In the genomic region with DNA sequence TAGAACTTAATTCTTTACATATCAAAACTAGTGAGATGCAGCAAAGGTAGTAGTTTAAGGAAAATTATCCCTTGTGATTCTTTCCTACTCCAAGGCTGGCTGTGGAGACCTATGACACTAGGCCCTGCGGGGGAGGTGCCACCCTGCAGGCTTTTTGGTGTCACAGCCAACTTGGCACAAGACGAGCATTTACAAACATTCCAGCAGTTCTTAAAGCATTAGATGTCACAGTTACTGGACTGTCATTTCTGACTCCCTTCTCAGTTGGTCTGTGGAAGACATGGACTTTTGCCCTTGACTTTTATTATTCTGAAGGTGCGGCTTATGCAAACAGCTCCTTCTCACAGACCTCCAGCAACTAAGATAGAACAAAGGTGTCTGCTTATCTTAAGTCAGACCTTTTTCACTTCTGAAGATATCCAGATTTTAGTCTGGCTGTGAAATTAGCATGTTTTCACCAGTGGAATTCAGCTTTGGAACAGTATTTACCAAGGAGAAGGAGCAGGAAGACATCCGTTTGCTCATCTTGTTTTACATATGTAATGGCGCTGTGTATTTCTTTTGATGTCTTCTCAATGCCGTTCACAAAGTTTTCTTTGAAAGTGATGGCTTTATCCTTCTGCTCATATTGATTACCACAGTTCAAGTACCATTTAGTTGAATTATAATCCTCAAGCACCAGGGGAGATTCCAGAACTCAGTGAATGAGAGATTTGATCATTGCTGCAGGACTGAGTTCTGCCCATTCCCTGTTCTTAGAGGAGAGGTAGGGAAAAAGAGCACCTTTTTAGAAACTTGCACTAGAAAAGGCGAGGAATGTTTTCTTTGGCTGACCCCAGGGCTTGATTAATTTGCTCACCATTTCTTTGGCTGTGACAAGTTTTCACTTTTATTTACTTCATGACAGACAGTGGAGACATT, we compare ENCODE assay signal across 12 cellular contexts. TPM values are rescaled to one million over a fixed set of nuclear protein-coding genes. Genes with fewer than 3 reads are reported as not detected.
DNase-seq lines count a peak whose midpoint lies in the region; ATAC-seq, FAIRE-seq and TF ChIP-seq lines count a peak whose summit lies in the region.
"Had no signal": no experiment of that assay in that cellular context is flagged by ENCODE, and none has a peak within 500 bp of the region (broad histone marks: within the 10 kb centered on the region; RNA-seq: fewer than 3 reads in every experiment).

No MANE protein-coding gene starts in this region.

- peak; percentile 23 for DNase-seq in Daoy (ENCODE audit: low read depth)
- DNase-seq in Panc1 (ENCODE audit: low read depth, low spot score) = peak; percentile 67
- DNase-seq in fibroblast of pulmonary artery (ENCODE audit: low read depth) = peak; percentile 37
- DNase-seq in pancreas = peak in 5 of 6 donors; percentile 52 to 71 (median 66)
- no peak for DNase-seq in NCI-H524 treated with DMSO at 0.1 percent for 48 hours (lab: John Stamatoyannopoulos, UW)
- no peak for DNase-seq in effector CD8-positive, alpha-beta T cell (lab: John Stamatoyannopoulos, UW)
- no peak for DNase-seq in GM19240 (ENCODE audit: insufficient read length, low spot score)
- DNase-seq: activated CD4-positive, alpha-beta T cell treated with anti-CD3 and anti-CD28 coated beads, Interleukin-2, amount 10 ng/mL, durations not matched to agents 7 days and 5 days; Kasumi-1; naive thymus-derived CD8-positive, alpha-beta T cell; NK-92 treated with Interleukin-12 subunit alpha and Interleukin-12 subunit beta, amount 100 ng/mL, for 24 hours had no signal

- ATAC-seq in Panc1 (peak; percentile 93), pancreas (peak; percentile 84 to 94 (median 94)), GM21515 (IDR thresholded peaks at IDR 0.05; ENCODE audit: unreplicated experiment) (no peak)
- ATAC-seq: naive thymus-derived CD8-positive, alpha-beta T cell had no signal

- no peaks in the 10 kb centered on the region for H3K36me3 ChIP-seq in Panc1 (ENCODE audit: control insufficient read depth, insufficient read depth, low read length)
- H3K36me3 ChIP-seq in pancreas = no peaks in the 10 kb centered on the region

- intact Hi-C loops in Panc1 (cut with micrococcal nuclease; ENCODE audit: unreplicated experiment) (loop anchor here (5.0 kb wide), 1 partner anchor 55 kb away; no protein-coding TSS in a partner anchor), pancreas (cut with DNase I) (no loop called here)

- H3K27ac ChIP-seq in Panc1 (ENCODE audit: low read length) (peak overlapping the region; percentile 93), pancreas (peak overlapping the region in 3 of 4 donors; percentile 19 to 65 (median 60))

- CTCF ChIA-PET in Panc1 (lab: Charles Lee) = interaction anchor here (0.7 kb wide), 1 partner anchor 408 kb away, joined by 5 read pairs; no protein-coding TSS in a partner anchor

- POLR2A ChIA-PET in Panc1 (lab: Charles Lee) = no interaction called here

- in situ Hi-C loops in Panc1 (cut with HindIII; ENCODE audit: low pct_unique_long_range_greater_than_20kb, low sequenced_read_pairs) = no loop called here

- WGBS in pancreas, 2 donors = 16 to 21% methylated on average over 7 of the region's 7 CpGs

- BruUV-seq in Panc1 (replicated peaks; lab: Mats Ljungman, UMichigan) = no TSS peak

- no peak for FAIRE-seq in pancreas (lab: Jason Lieb, UNC)

- H3K4me1 ChIP-seq in Panc1 (ENCODE audit: control insufficient read depth, insufficient read depth, low read length) = peaks cover 76% of the 10 kb centered on the region
- H3K4me1 ChIP-seq in pancreas = peaks cover 6 to 26% (median 17%) of the 10 kb centered on the region in 3 donors

- no peaks in the 10 kb centered on the region for H3K9me3 ChIP-seq in Panc1 (ENCODE audit: control insufficient read depth, insufficient read depth, low read depth, low read length)
- no peaks in the 10 kb centered on the region for H3K9me3 ChIP-seq in pancreas

- TF ChIP-seq CTCF in Panc1 (IDR thresholded peaks at IDR 0.05) = no peak
- TF ChIP-seq CTCF in fibroblast of pulmonary artery (IDR thresholded peaks at IDR 0.05; ENCODE audit: low read length, missing control alignments) = no peak
- no peak for TF ChIP-seq CTCF in pancreas (IDR thresholded peaks at IDR 0.05)

- H3K4me3 ChIP-seq in Panc1 (ENCODE audit: low read depth in 2 of 2, low read length in 2 of 2) = peak overlapping the region; percentile 8 to 43; a peak in 3 of 4 replicates
- no peak overlapping the region for H3K4me3 ChIP-seq in fibroblast of pulmonary artery (replicated peaks; ENCODE audit: low read depth, low read length)
- no peak overlapping the region for H3K4me3 ChIP-seq in pancreas

- H3K27me3 ChIP-seq in Panc1 (ENCODE audit: control insufficient read depth, insufficient read depth, low read length) (no peaks in the 10 kb centered on the region), pancreas (no peaks in the 10 kb centered on the region)

RNA-seq across cellular contexts. Expression of gene SRGAP1, which starts 17.9 kb away (rescaled TPM):
- 0.91 and 1.7 TPM in 2 replicates for total RNA-seq in Daoy (2014; rRNA removed; shearing (Covaris generic))
- total RNA-seq in Panc1 (2021; ENCODE audit: unreplicated experiment) = 26.8 TPM
- 10.4 TPM for polyA plus RNA-seq in Panc1 (2012; ENCODE audit: insufficient read length)
- 10 to 100 TPM in 2 of 6 donors, 1 to 10 TPM in 4; 6.7 to 13.3 (median 8.8) TPM for total RNA-seq in pancreas
- 1 to 10 TPM; 2.5 to 4.7 TPM for polyA plus RNA-seq in pancreas
- total RNA-seq: activated CD4-positive, alpha-beta T cell treated with anti-CD3 and anti-CD28 coated beads, Interleukin-2, amount 10 ng/mL, durations not matched to agents 7 days and 5 days; naive thymus-derived CD8-positive, alpha-beta T cell had no signal

Comparison
In these comparisons a context has a peak if more than half of its experiments do, and no peak if none do; other contexts are left out.
1. DNase-seq: peak in Daoy (single experiment), Panc1 (single experiment), fibroblast of pulmonary artery (single experiment) and pancreas (5 of 6); none in NCI-H524 treated with DMSO at 0.1 percent for 48 hours (single experiment), effector CD8-positive, alpha-beta T cell (single experiment) and GM19240 (single experiment).
2. H3K4me3 ChIP-seq: peak in Panc1 (2 of 2); none in fibroblast of pulmonary artery (single experiment) and pancreas (0 of 4).